In genomic region chr12:99093166-99093565, GRCh38 we compare ENCODE assay signal across 15 cellular contexts.
A peak's percentile ranks its signal among the peaks of the same experiment; 100 is the strongest.
DNase-seq lines count a peak whose midpoint lies in the region; ATAC-seq and TF ChIP-seq lines count a peak whose summit lies in the region.
"Had no signal": no experiment of that assay in that cellular context is flagged by ENCODE, and none has a peak within 500 bp of the region (broad histone marks: within the 10 kb centered on the region; RNA-seq: fewer than 3 reads in every experiment).

No MANE protein-coding gene starts in this region.

- H3K18ac ChIP-seq in neuronal stem cell (ENCODE audit: low read length), result no peak overlapping the region

- H3K23ac ChIP-seq in neuronal stem cell (ENCODE audit: low read depth, low read length, poor library complexity), result no peak overlapping the region

- H4K8ac ChIP-seq in neuronal stem cell (ENCODE audit: low read depth, low read length), result no peak overlapping the region

- no peak overlapping the region for H2AFZ ChIP-seq in GM23338
- H2AFZ ChIP-seq in OCI-LY7 (ENCODE audit: low read length), result peak overlapping the region; percentile 58; the same call in 1 of the 2 replicates
- H2AFZ ChIP-seq in neuronal stem cell (ENCODE audit: low read length), result peak overlapping the region; percentile 1
- H2AFZ ChIP-seq: GM23248 had no signal

- DNase-seq in GM23338 (ENCODE audit: low spot score), result peak; percentile 18
- peak; percentile 13 for DNase-seq in OCI-LY7 (ENCODE audit: low spot score)
- DNase-seq in dorsolateral prefrontal cortex, result no peak
- no peak for DNase-seq in neuronal stem cell (ENCODE audit: low spot score)
- DNase-seq in coronary artery (ENCODE audit: low spot score), result no peak
- no peak for DNase-seq in stimulated activated CD4-positive, alpha-beta T cell treated with anti-CD3 and anti-CD28 coated beads, Interleukin-4, amount 100 ng/mL, for 1 hour
- no peak for DNase-seq in DMS79 (lab: John Stamatoyannopoulos, UW)
- DNase-seq: BE2C; Calu3; CD4-positive, CD25-positive, alpha-beta regulatory T cell; DMS 273 treated with DMSO at 0.1 percent for 48 hours; GM23248; H7; IMR-90 had no signal

- no peaks in the 10 kb centered on the region for H3K27me3 ChIP-seq in GM23338 (ENCODE audit: insufficient read depth)
- no peaks in the 10 kb centered on the region for H3K27me3 ChIP-seq in dorsolateral prefrontal cortex
- no peaks in the 10 kb centered on the region for H3K27me3 ChIP-seq in neuronal stem cell (ENCODE audit: control insufficient read depth in 3 of 3, insufficient read depth in 3 of 3, low read depth in 1 of 3, low read length in 3 of 3)
- H3K27me3 ChIP-seq: BE2C had no signal

- BruUV-seq in OCI-LY7 (replicated peaks; lab: Mats Ljungman, UMichigan), result no TSS peak

- no peak overlapping the region for H2BK12ac ChIP-seq in neuronal stem cell (ENCODE audit: low read length)

- ATAC-seq in GM23338, result no peak
- ATAC-seq: A549 had no signal

- no peak overlapping the region for H3K9ac ChIP-seq in neuronal stem cell (ENCODE audit: low read depth, low read length, poor library complexity)
- H3K9ac ChIP-seq: GM23248 had no signal

- H4K20me1 ChIP-seq in GM23338 (replicated peaks; ENCODE audit: insufficient read depth), result no peaks in the 10 kb centered on the region
- no peaks in the 10 kb centered on the region for H4K20me1 ChIP-seq in OCI-LY7 (ENCODE audit: insufficient read depth, low read length)

- peaks cover 5% of the 10 kb centered on the region for H3K4me1 Mint-ChIP-seq in GM23338
- H3K4me1 Mint-ChIP-seq: CD4-positive, CD25-positive, alpha-beta regulatory T cell had no signal

- TF ChIP-seq CTCF in GM23338 (conservative IDR thresholded peaks at IDR 0.05; ENCODE audit: low read depth in 2 of 2) (no peak), OCI-LY7 (conservative IDR thresholded peaks at IDR 0.05; ENCODE audit: low read length) (no peak), dorsolateral prefrontal cortex (IDR thresholded peaks at IDR 0.05 in 54 of 56, conservative IDR thresholded peaks at IDR 0.05 in 2 of 56; ENCODE audit: low read depth in 1 of 56, partially characterized antibody in 56 of 56) (no peak), coronary artery (IDR thresholded peaks at IDR 0.05) (no peak)

- no peaks in the 10 kb centered on the region for H3K79me1 ChIP-seq in neuronal stem cell (ENCODE audit: low read depth, low read length)

- H3K4me3 Mint-ChIP-seq in GM23338, result no peak overlapping the region
- H3K4me3 Mint-ChIP-seq: CD4-positive, CD25-positive, alpha-beta regulatory T cell had no signal

- H2AK5ac ChIP-seq in neuronal stem cell (ENCODE audit: low read depth, low read length), result no peak overlapping the region

- no peaks in the 10 kb centered on the region for H3K9me3 ChIP-seq in OCI-LY7 (ENCODE audit: low read length)
- H3K9me3 ChIP-seq in neuronal stem cell (replicated peaks in 1 of 2; ENCODE audit: control insufficient read depth in 2 of 2, insufficient read depth in 1 of 2, low read depth in 1 of 2, low read length in 2 of 2), result no peaks in the 10 kb centered on the region
- H3K9me3 ChIP-seq: A549, BE2C had no signal

- H3K4me3 ChIP-seq in GM23338 (no peak overlapping the region), OCI-LY7 (ENCODE audit: low read depth, low read length, poor library complexity, severe bottlenecking) (no peak overlapping the region), dorsolateral prefrontal cortex (no peak overlapping the region), neuronal stem cell (ENCODE audit: low read length in 2 of 2) (no peak overlapping the region), coronary artery (no peak overlapping the region)
- H3K4me3 ChIP-seq: A549, GM23248 had no signal

- no peak overlapping the region for H2BK15ac ChIP-seq in neuronal stem cell (ENCODE audit: low read length)

- H3K27ac ChIP-seq in GM23338 (ENCODE audit: low read depth) (no peak overlapping the region), OCI-LY7 (ENCODE audit: low read depth, low read length, poor library complexity, severe bottlenecking) (no peak overlapping the region), dorsolateral prefrontal cortex (peak overlapping the region in 45 of 59 donors; percentile 4 to 84 (median 51)), neuronal stem cell (replicated peaks; ENCODE audit: low read length) (no peak overlapping the region), coronary artery (no peak overlapping the region)
- H3K27ac ChIP-seq: A549, GM23248 had no signal

- CTCF ChIA-PET in OCI-LY7 (lab: Charles Lee; ENCODE audit: unreplicated experiment), result interaction anchor here (0.5 kb wide), 1 partner anchor 320 kb away, joined by 3 read pairs; no protein-coding TSS in a partner anchor

- H2BK120ac ChIP-seq in neuronal stem cell (ENCODE audit: low read depth, low read length), result no peak overlapping the region

- no peak overlapping the region for H2BK5ac ChIP-seq in neuronal stem cell (ENCODE audit: low read length)

- H3K27me3 Mint-ChIP-seq in GM23338 (ENCODE audit: insufficient read depth, low read depth, poor library complexity), result peaks cover 1% of the 10 kb centered on the region

- H3K27ac Mint-ChIP-seq in GM23338, result no peak overlapping the region
- H3K27ac Mint-ChIP-seq: CD4-positive, CD25-positive, alpha-beta regulatory T cell had no signal

- WGBS in neuronal stem cell (ENCODE audit: extremely low coverage in 2 of 2, insufficient read length in 2 of 2, insufficient replicate concordance in 1 of 2), 2 donors, result no CpG with 5 or more reads among the region's 3 CpGs

- POLR2A ChIA-PET in OCI-LY7 (lab: Charles Lee), result interaction anchor here (0.9 kb wide), 1 partner anchor 10 kb away, joined by 3 read pairs; no protein-coding TSS in a partner anchor

- H3K4me1 ChIP-seq in GM23338 (ENCODE audit: insufficient read depth) (peaks cover 6% of the 10 kb centered on the region; the same call in 1 of the 2 replicates), OCI-LY7 (ENCODE audit: insufficient read depth, low read length, poor library complexity, severe bottlenecking) (peaks cover 29% of the 10 kb centered on the region), neuronal stem cell (ENCODE audit: control insufficient read depth in 2 of 2, insufficient read depth in 1 of 2, low read depth in 1 of 2, low read length in 2 of 2) (peaks cover 0 to 1% of the 10 kb centered on the region in 2 donors)
- H3K4me1 ChIP-seq: A549, BE2C had no signal

- no peaks in the 10 kb centered on the region for H3F3A ChIP-seq in GM23338 (replicated peaks; ENCODE audit: low read depth)

- no peak overlapping the region for H4K91ac ChIP-seq in neuronal stem cell (ENCODE audit: low read depth, low read length, poor library complexity)

- H3K4ac ChIP-seq in neuronal stem cell (ENCODE audit: low read length), result no peak overlapping the region

- no peaks in the 10 kb centered on the region for H3K36me3 ChIP-seq in GM23338 (ENCODE audit: insufficient read depth)
- H3K36me3 ChIP-seq in OCI-LY7 (ENCODE audit: insufficient read depth, low read length), result no peaks in the 10 kb centered on the region
- no peaks in the 10 kb centered on the region for H3K36me3 ChIP-seq in neuronal stem cell (replicated peaks in 1 of 2; ENCODE audit: control insufficient read depth in 2 of 2, insufficient read depth in 2 of 2, low read length in 2 of 2)
- H3K36me3 ChIP-seq: BE2C had no signal

- no peaks in the 10 kb centered on the region for H3K9me2 ChIP-seq in GM23338 (ENCODE audit: insufficient read depth)
- H3K9me2 ChIP-seq in OCI-LY7 (ENCODE audit: insufficient read depth, low read length), result no peaks in the 10 kb centered on the region

- no peaks in the 10 kb centered on the region for H3K9me3 Mint-ChIP-seq in GM23338

- H3K79me2 ChIP-seq in GM23338 (replicated peaks; ENCODE audit: insufficient read depth) (no peaks in the 10 kb centered on the region), OCI-LY7 (ENCODE audit: insufficient read depth, low read depth, low read length) (no peaks in the 10 kb centered on the region)

- H3K36me3 Mint-ChIP-seq in GM23338 (ENCODE audit: low read depth), result no peaks in the 10 kb centered on the region
- H3K36me3 Mint-ChIP-seq: CD4-positive, CD25-positive, alpha-beta regulatory T cell had no signal

- H3K4me2 ChIP-seq in GM23338, result no peak overlapping the region
- no peak overlapping the region for H3K4me2 ChIP-seq in OCI-LY7 (ENCODE audit: low read length)
- no peak overlapping the region for H3K4me2 ChIP-seq in neuronal stem cell (ENCODE audit: insufficient read depth, low read length, poor library complexity, severe bottlenecking)
- H3K4me2 ChIP-seq: A549 had no signal

- no peak overlapping the region for H3K14ac ChIP-seq in neuronal stem cell (ENCODE audit: low read length)

- intact Hi-C loops in OCI-LY7 (cut with micrococcal nuclease; ENCODE audit: unreplicated experiment), result no loop called here
- intact Hi-C loops in dorsolateral prefrontal cortex (cut with DNase I), result loop anchor here in 1 of 2 donors (5.0 kb wide), 1 partner anchor 59 kb away; no protein-coding TSS in a partner anchor

TF ChIP-seq in GM23338, 12 proteins besides CTCF, POLR2A, EP300 and RAD21 (continues in another document):
- TF ChIP-seq, protein P1, sequence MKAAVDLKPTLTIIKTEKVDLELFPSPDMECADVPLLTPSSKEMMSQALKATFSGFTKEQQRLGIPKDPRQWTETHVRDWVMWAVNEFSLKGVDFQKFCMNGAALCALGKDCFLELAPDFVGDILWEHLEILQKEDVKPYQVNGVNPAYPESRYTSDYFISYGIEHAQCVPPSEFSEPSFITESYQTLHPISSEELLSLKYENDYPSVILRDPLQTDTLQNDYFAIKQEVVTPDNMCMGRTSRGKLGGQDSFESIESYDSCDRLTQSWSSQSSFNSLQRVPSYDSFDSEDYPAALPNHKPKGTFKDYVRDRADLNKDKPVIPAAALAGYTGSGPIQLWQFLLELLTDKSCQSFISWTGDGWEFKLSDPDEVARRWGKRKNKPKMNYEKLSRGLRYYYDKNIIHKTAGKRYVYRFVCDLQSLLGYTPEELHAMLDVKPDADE (IDR thresholded peaks at IDR 0.05), result no peak
- TF ChIP-seq STAT1 (IDR thresholded peaks at IDR 0.05; ENCODE audit: unreplicated experiment) (no peak), NANOG (IDR thresholded peaks at IDR 0.05; ENCODE audit: borderline replicate concordance) (no peak), EZH2 (IDR thresholded peaks at IDR 0.05; ENCODE audit: low read depth, unreplicated experiment) (no peak), EZH2phosphoT487 (IDR thresholded peaks at IDR 0.05; ENCODE audit: unreplicated experiment) (no peak), ZNF114 (CRISPR knock-in tag; IDR thresholded peaks at IDR 0.05) (no peak), ZNF331 (CRISPR knock-in tag; IDR thresholded peaks at IDR 0.05; ENCODE audit: low read depth) (no peak)

Comparison
In these comparisons a context has a peak if more than half of its experiments do, and no peak if none do; other contexts are left out.
1. DNase-seq: peak in GM23338 (single experiment) and OCI-LY7 (single experiment); none in dorsolateral prefrontal cortex (0 of 10), neuronal stem cell (single experiment), coronary artery (single experiment), stimulated activated CD4-positive, alpha-beta T cell treated with anti-CD3 and anti-CD28 coated beads, Interleukin-4, amount 100 ng/mL, for 1 hour (single experiment) and DMS79 (single experiment).
2. H3K27ac ChIP-seq: peak in dorsolateral prefrontal cortex (45 of 59); none in GM23338 (single experiment), OCI-LY7 (single experiment), neuronal stem cell (single experiment) and coronary artery (0 of 2).